Comparison of ENCODE assay signal across 8 cellular contexts in genomic region chr12:111596985-111597730, GRCh38. TPM values are rescaled to one million over a fixed set of nuclear protein-coding genes. Genes with fewer than 3 reads are reported as not detected.
DNase-seq lines count a peak whose midpoint lies in the region; ATAC-seq lines count a peak whose summit lies in the region.

No MANE protein-coding gene starts in this region.

- no peaks in the 10 kb centered on the region for H3K9me3 ChIP-seq in adipocyte (ENCODE audit: control insufficient read depth, low read length)

- ATAC-seq in Right ventricle myocardium superior (ENCODE audit: poor library complexity) = peak; percentile 51
- ATAC-seq in GM21528 (IDR thresholded peaks at IDR 0.05; ENCODE audit: low FRiP score, unreplicated experiment) = no peak

- DNase-seq in COLO668 (lab: John Stamatoyannopoulos, UW; ENCODE audit: unreplicated experiment) (peak; percentile 58), HPDE6-E6E7 (ENCODE audit: extremely low spot score) (peak; percentile 20), OCI-M1 (lab: John Stamatoyannopoulos, UW) (peak; percentile 88), adipocyte (ENCODE audit: low read depth) (peak; percentile 74), Right ventricle myocardium superior (peak; percentile 67), occipital lobe (lab: John Stamatoyannopoulos, UW) (peak; percentile 18), T-helper 9 cell (no peak)

- H3K4me1 ChIP-seq in adipocyte (ENCODE audit: control insufficient read depth, insufficient read depth, low read length) = peaks cover 47% of the 10 kb centered on the region

- intact Hi-C loops in Right ventricle myocardium superior (cut with DNase I) = no loop called here

- H3K9ac ChIP-seq in adipocyte (ENCODE audit: low read length) = peak overlapping the region; percentile 95

- H3K27me3 ChIP-seq in adipocyte (replicated peaks; ENCODE audit: control insufficient read depth, insufficient read depth, low read length) = no peaks in the 10 kb centered on the region

- no peaks in the 10 kb centered on the region for H3K36me3 ChIP-seq in adipocyte (ENCODE audit: control insufficient read depth, insufficient read depth, low read length, severe bottlenecking)

- H3K4me3 ChIP-seq in adipocyte (ENCODE audit: low read length) = peak overlapping the region; percentile 96

RNA-seq across cellular contexts. Expression of gene ATXN2, which starts 2.0 kb away (rescaled TPM):
- 51.8 TPM for total RNA-seq in Right ventricle myocardium superior
- total RNA-seq in occipital lobe = 79.5 TPM
